Comparison of ENCODE assay signal across 1 cellular context in genomic region chr11:1793091-1793490, GRCh38.
TF ChIP-seq lines count a peak whose summit lies in the region.

No MANE protein-coding gene starts in this region.

TF ChIP-seq in A549, 52 proteins besides CTCF, POLR2A, EP300 and RAD21 (continued from another document):
- TF ChIP-seq PBX3 (IDR thresholded peaks at IDR 0.05) (no peak), FOSL2 (IDR thresholded peaks at IDR 0.05) (no peak), FOSL2 (CRISPR knock-in tag; IDR thresholded peaks at IDR 0.05) (no peak), RARB (CRISPR knock-in tag; IDR thresholded peaks at IDR 0.05) (no peak), ESRRA (IDR thresholded peaks at IDR 0.05; ENCODE audit: borderline replicate concordance, low read length) (no peak), CBX2 (IDR thresholded peaks at IDR 0.05; ENCODE audit: borderline replicate concordance, low read depth) (no peak), ELK1 (IDR thresholded peaks at IDR 0.05; ENCODE audit: low read depth, low read length) (no peak), CHD2 (IDR thresholded peaks at IDR 0.05; ENCODE audit: low read length, partially characterized antibody) (no peak), NR3C1 (IDR thresholded peaks at IDR 0.05) (no peak), BHLHE40 (IDR thresholded peaks at IDR 0.05; ENCODE audit: low read depth, low read length) (no peak), EHF (CRISPR knock-in tag; IDR thresholded peaks at IDR 0.05) (no peak), FOXS1 (CRISPR knock-in tag; IDR thresholded peaks at IDR 0.05) (no peak), PHF8 (IDR thresholded peaks at IDR 0.05; ENCODE audit: borderline replicate concordance, low read depth) (no peak)
